Comparison of ENCODE assay signal across 12 cellular contexts in the genomic region with DNA sequence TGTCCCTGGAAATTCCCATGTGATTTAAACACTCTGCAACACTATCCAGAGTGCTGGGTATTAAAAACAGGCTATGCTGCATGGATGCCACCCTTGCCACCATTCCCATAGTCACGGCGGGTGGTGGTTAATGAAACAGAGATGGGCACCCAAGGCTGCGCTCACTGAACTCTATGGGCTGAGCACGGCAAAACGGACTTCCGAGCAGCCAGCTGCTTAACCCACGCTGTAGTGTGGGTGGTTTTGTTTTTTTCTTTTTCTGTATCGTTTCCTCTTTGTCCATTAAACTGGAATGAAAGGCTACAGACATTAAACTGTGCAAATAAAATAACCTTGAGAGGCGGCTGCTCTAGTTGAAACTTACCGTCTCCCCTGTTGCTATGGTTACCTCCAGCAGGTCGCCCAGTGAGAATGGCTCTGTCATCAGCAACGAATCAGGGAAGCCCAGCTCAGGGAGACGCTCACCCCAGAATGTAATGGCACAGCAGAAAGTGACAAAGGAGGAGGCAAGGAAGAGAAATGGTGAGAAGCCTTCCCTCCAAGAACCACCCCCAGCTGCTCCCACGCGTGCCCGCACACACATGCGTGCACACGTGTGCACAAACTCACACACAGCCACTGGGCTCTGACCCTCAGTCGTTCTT.
A peak's percentile ranks its signal among the peaks of the same experiment; 100 is the strongest.
DNase-seq lines count a peak whose midpoint lies in the region; ATAC-seq lines count a peak whose summit lies in the region.
"Had no signal": no experiment of that assay in that cellular context is flagged by ENCODE, and none has a peak within 500 bp of the region (broad histone marks: within the 10 kb centered on the region; RNA-seq: fewer than 3 reads in every experiment).

No MANE protein-coding gene starts in this region.

- DNase-seq in Ammon's horn (ENCODE audit: low spot score), result peak; percentile 71
- peak; percentile 60 for DNase-seq in NCI-H128 (lab: John Stamatoyannopoulos, UW; ENCODE audit: unreplicated experiment)
- peak; percentile 97 for DNase-seq in NCI-H748 (lab: John Stamatoyannopoulos, UW; ENCODE audit: unreplicated experiment)
- DNase-seq in iPS DF 19.7 (ENCODE audit: low read depth, low spot score), result peak; percentile 15
- DNase-seq in kidney glomerular epithelial cell (lab: John Stamatoyannopoulos, UW), result no peak
- DNase-seq in left lobe of liver (ENCODE audit: low spot score), result no peak
- no peak for DNase-seq in DMS 273 treated with DMSO at 0.1 percent for 48 hours (lab: John Stamatoyannopoulos, UW)
- DNase-seq: activated CD8-positive, alpha-beta memory T cell treated with anti-CD3 and anti-CD28 coated beads, Interleukin-2, amount 50 U/mL, for 48 hours; effector CD8-positive, alpha-beta T cell; NCI-H82; SHP77 treated with DMSO at 0.1 percent for 48 hours had no signal

- no peak for ATAC-seq in GM18502 (IDR thresholded peaks at IDR 0.05; ENCODE audit: poor library complexity, unreplicated experiment)
- ATAC-seq in left lobe of liver, result no peak

Comparison
In these comparisons a context has a peak if more than half of its experiments do, and no peak if none do; other contexts are left out.
1. DNase-seq: peak in Ammon's horn (single experiment), NCI-H128 (single experiment), NCI-H748 (single experiment) and iPS DF 19.7 (single experiment); none in kidney glomerular epithelial cell (single experiment), left lobe of liver (single experiment) and DMS 273 treated with DMSO at 0.1 percent for 48 hours (single experiment).